8 cellular contexts compared by ENCODE assay signal in genomic region chr15:75449585-75450306, GRCh38. TPM values are rescaled to one million over a fixed set of nuclear protein-coding genes. Genes with fewer than 3 reads are reported as not detected.
DNase-seq lines count a peak whose midpoint lies in the region; ATAC-seq and TF ChIP-seq lines count a peak whose summit lies in the region.

No MANE protein-coding gene starts in this region.

- H3K27me3 ChIP-seq in HAP-1 (ENCODE audit: low read depth) (no peaks in the 10 kb centered on the region; the same call in 1 of the 2 replicates), hepatocyte (no peaks in the 10 kb centered on the region)

- H3K9me3 Mint-ChIP-seq in activated CD4-positive, alpha-beta memory T cell treated with anti-CD3 and anti-CD28 coated beads for 36 hours: no peaks in the 10 kb centered on the region

- H3K4me1 Mint-ChIP-seq in activated CD4-positive, alpha-beta memory T cell treated with anti-CD3 and anti-CD28 coated beads for 36 hours (ENCODE audit: low read depth): peaks cover 44% of the 10 kb centered on the region

- no peak overlapping the region for H2AFZ ChIP-seq in hepatocyte

- TF ChIP-seq CTCF in hepatocyte (IDR thresholded peaks at IDR 0.05; ENCODE audit: poor library complexity): no peak

- intact Hi-C loops in activated CD4-positive, alpha-beta memory T cell treated with anti-CD3 and anti-CD28 coated beads for 36 hours (cut with micrococcal nuclease): loop anchor here (2.0 to 5.0 kb wide), 8 partner anchors 43 to 1548 kb away; partner anchors contain the start of genes C15orf39, CLK3, PSTPIP1 and RPP25

- peak overlapping the region; percentile 84 for H3K4me2 ChIP-seq in hepatocyte

- H3K36me3 ChIP-seq in HAP-1 (replicated peaks) (peaks cover 13% of the 10 kb centered on the region), hepatocyte (replicated peaks; ENCODE audit: insufficient read depth, low read depth) (no peaks in the 10 kb centered on the region)

- no peaks in the 10 kb centered on the region for H3K27me3 Mint-ChIP-seq in activated CD4-positive, alpha-beta memory T cell treated with anti-CD3 and anti-CD28 coated beads for 36 hours

- peaks cover 54% of the 10 kb centered on the region for H4K20me1 ChIP-seq in hepatocyte (ENCODE audit: insufficient read depth, poor library complexity, severe bottlenecking)

- ATAC-seq in HG03469 (IDR thresholded peaks at IDR 0.05; ENCODE audit: unreplicated experiment): no peak

- WGBS in hepatocyte (ENCODE audit: low lambda C conversion rate, missing lambda C conversion rate): 63% methylated on average over 14 of the region's 14 CpGs

- peak overlapping the region; percentile 89 for H3K27ac Mint-ChIP-seq in activated CD4-positive, alpha-beta memory T cell treated with anti-CD3 and anti-CD28 coated beads for 36 hours

- in situ Hi-C loops in HAP-1 (cut with MboI; ENCODE audit: low sequenced_read_pairs): no loop called here

- no peaks in the 10 kb centered on the region; the same call in 1 of the 2 replicates for H3K9me3 ChIP-seq in HAP-1
- H3K9me3 ChIP-seq in hepatocyte (ENCODE audit: low read depth): no peaks in the 10 kb centered on the region

- peaks cover 57% of the 10 kb centered on the region for H3K79me2 ChIP-seq in hepatocyte

- POLR2A ChIA-PET in activated CD4-positive, alpha-beta memory T cell treated with anti-CD3 and anti-CD28 coated beads for 36 hours (lab: Charles Lee): interaction anchor here (7.3 kb wide), 1 partner anchor 81 kb away, joined by 86 read pairs; the partner anchor contains the start of gene MAN2C1

- H3K4me3 ChIP-seq in HAP-1: peak overlapping the region; percentile 79
- H3K4me3 ChIP-seq in hepatocyte: peak overlapping the region; percentile 25
- peak overlapping the region; percentile 66 to 97 (median 88) for H3K4me3 ChIP-seq in skin epidermis

- H3K4me3 Mint-ChIP-seq in activated CD4-positive, alpha-beta memory T cell treated with anti-CD3 and anti-CD28 coated beads for 36 hours: peak overlapping the region; percentile 97

- H3K27ac ChIP-seq in hepatocyte (peak overlapping the region; percentile 49), skin epidermis (peak overlapping the region in 16 of 21 experiments; percentile 81 to 98 (median 94))

- CTCF ChIA-PET in activated CD4-positive, alpha-beta memory T cell treated with anti-CD3 and anti-CD28 coated beads for 36 hours (lab: Charles Lee): interaction anchor here (7.4 kb wide), 1 partner anchor 82 kb away, joined by 87 read pairs; the partner anchor contains the start of gene MAN2C1

- H3K9me2 ChIP-seq in hepatocyte (replicated peaks; ENCODE audit: insufficient read depth): no peaks in the 10 kb centered on the region

- H3K36me3 Mint-ChIP-seq in activated CD4-positive, alpha-beta memory T cell treated with anti-CD3 and anti-CD28 coated beads for 36 hours: peaks cover 7% of the 10 kb centered on the region

- peak in 1 of 2 experiments; percentile 43 for DNase-seq in HAP-1 (ENCODE audit: low spot score in 2 of 2)
- DNase-seq in activated CD4-positive, alpha-beta memory T cell treated with anti-CD3 and anti-CD28 coated beads for 36 hours: no peak
- DNase-seq in hepatocyte (ENCODE audit: low spot score): no peak
- DNase-seq in islet precursor cell: no peak
- DNase-seq in medulla oblongata (ENCODE audit: extremely low spot score): no peak
- DNase-seq in nucleus accumbens (lab: John Stamatoyannopoulos, UW): no peak

- H3K4me1 ChIP-seq in HAP-1 (peaks cover 24% of the 10 kb centered on the region), hepatocyte (ENCODE audit: insufficient read depth) (peaks cover 11% of the 10 kb centered on the region)

RNA-seq across cellular contexts. Expression of gene SIN3A, which starts 1.7 kb away (rescaled TPM):
- 10 to 100 TPM; 80.1 to 83.3 TPM for total RNA-seq in activated CD4-positive, alpha-beta memory T cell treated with anti-CD3 and anti-CD28 coated beads for 36 hours
- 28.8 and 35.8 TPM in 2 replicates for total RNA-seq in hepatocyte
- 13.3 and 16.5 TPM in 2 replicates for polyA plus RNA-seq in hepatocyte

Comparison
In these comparisons a context has a peak if more than half of its experiments do, and no peak if none do; other contexts are left out.
1. H3K4me3 ChIP-seq: peak in every context shown above with its lines; median percentile 88 in skin epidermis; 79 in HAP-1; 25 in hepatocyte.